ENCODE assay signal across 8 cellular contexts in genomic region chr17:21304551-21305151, GRCh38. TPM values are rescaled to one million over a fixed set of nuclear protein-coding genes. Genes with fewer than 3 reads are reported as not detected.
DNase-seq lines count a peak whose midpoint lies in the region; ATAC-seq and TF ChIP-seq lines count a peak whose summit lies in the region.
"Not testable (repeated sequence)": the region's sequence is repeated elsewhere in the genome, so short reads cannot be mapped to it uniquely, and the experiment has no call there.

No MANE protein-coding gene starts in this region.

- H3K4me1 ChIP-seq in right cardiac atrium (ENCODE audit: control insufficient read depth, insufficient read depth, low read length); psoas muscle; upper lobe of left lung: not testable (repeated sequence)

- not testable (repeated sequence) for H3K27ac ChIP-seq in dorsolateral prefrontal cortex; right cardiac atrium (ENCODE audit: low read length); psoas muscle; upper lobe of left lung

- peaks cover 0 to 25% (median 10%) of the 10 kb centered on the region in 7 donors for H3K9me3 Mint-ChIP-seq in CD14-positive monocyte

- TF ChIP-seq POLR2A in upper lobe of left lung (IDR thresholded peaks at IDR 0.05), result not testable (repeated sequence)

- H3K4me1 Mint-ChIP-seq in CD14-positive monocyte, result not testable (repeated sequence)

- H3K36me3 ChIP-seq in psoas muscle (ENCODE audit: insufficient read depth in 1 of 2, low read depth in 1 of 2) (peaks cover 0 to 97% of the 10 kb centered on the region in 2 donors), upper lobe of left lung (peaks cover 12 to 96% (median 88%) of the 10 kb centered on the region in 4 donors)

- ATAC-seq in right cardiac atrium (peak in 1 of 2 donors; percentile 2), upper lobe of left lung (ENCODE audit: low FRiP score in 2 of 2) (peak in 1 of 2 donors; percentile 0)
- not testable (repeated sequence) for ATAC-seq in psoas muscle

- H3K27me3 ChIP-seq in dorsolateral prefrontal cortex; right cardiac atrium (ENCODE audit: control insufficient read depth, insufficient read depth); psoas muscle (ENCODE audit: insufficient read depth in 3 of 3, low read length in 2 of 3); upper lobe of left lung: not testable (repeated sequence)

- TF ChIP-seq EP300 in upper lobe of left lung (IDR thresholded peaks at IDR 0.05), result not testable (repeated sequence)

- not testable (repeated sequence) for H3K27me3 Mint-ChIP-seq in CD14-positive monocyte (ENCODE audit: low read depth in 3 of 3)

- TF ChIP-seq CTCF in CD14-positive monocyte (IDR thresholded peaks at IDR 0.05); dorsolateral prefrontal cortex (IDR thresholded peaks at IDR 0.05 in 54 of 56, conservative IDR thresholded peaks at IDR 0.05 in 2 of 56; ENCODE audit: low read depth in 1 of 56, partially characterized antibody in 56 of 56); psoas muscle (IDR thresholded peaks at IDR 0.05); upper lobe of left lung (IDR thresholded peaks at IDR 0.05): not testable (repeated sequence)

- WGBS in right cardiac atrium, result 87% methylated on average over 17 of the region's 17 CpGs
- 81 to 84% (median 84%) methylated on average over 16 to 17 of the region's 17 CpGs for WGBS in psoas muscle, 3 donors
- 81 to 86% methylated on average over 16 to 17 of the region's 17 CpGs for WGBS in upper lobe of left lung, 2 donors

- DNase-seq in CD14-positive monocyte (ENCODE audit: low spot score) (peak; percentile 43), dorsolateral prefrontal cortex (peak in 7 of 10 donors; percentile 1 to 39 (median 20)), right cardiac atrium (peak; percentile 9 to 43 (median 39)), mesenteric fat pad (ENCODE audit: low spot score) (peak; percentile 88), psoas muscle (peak; percentile 10 to 30), upper lobe of left lung (peak; percentile 15 to 49)
- DNase-seq in activated CD4-positive, alpha-beta T cell treated with anti-CD3 and anti-CD28 coated beads for 4 hours, result peak; percentile 0 to 1
- DNase-seq in activated naive CD4-positive, alpha-beta T cell treated with anti-CD3 and anti-CD28 coated beads, Interleukin-2, amount 50 U/mL, for 16 hours, result peak; percentile 9

- peaks cover 77 to 95% of the 10 kb centered on the region in 2 donors for H3K36me3 Mint-ChIP-seq in CD14-positive monocyte

- intact Hi-C loops in CD14-positive monocyte (cut with micrococcal nuclease); dorsolateral prefrontal cortex (cut with DNase I): not testable (repeated sequence)
- intact Hi-C loops in right cardiac atrium (cut with DNase I) (loop anchor here in 1 of 4 donors (10.0 kb wide), 1 partner anchor 910 kb away; no protein-coding TSS in a partner anchor), psoas muscle (cut with DNase I) (loop anchor here in 1 of 2 donors (10.0 kb wide), 1 partner anchor 370 kb away; no protein-coding TSS in a partner anchor)

- peak overlapping the region in 2 of 7 donors; percentile 21 to 32 for H3K27ac Mint-ChIP-seq in CD14-positive monocyte

- H3K4me3 Mint-ChIP-seq in CD14-positive monocyte, result not testable (repeated sequence)

- not testable (repeated sequence) for H3K9me3 ChIP-seq in right cardiac atrium (ENCODE audit: control insufficient read depth, low read length); psoas muscle
- peaks cover 0 to 13% (median 8%) of the 10 kb centered on the region in 4 donors for H3K9me3 ChIP-seq in upper lobe of left lung

- not testable (repeated sequence) for H3K4me3 ChIP-seq in dorsolateral prefrontal cortex; right cardiac atrium (ENCODE audit: low read length); psoas muscle; upper lobe of left lung

RNA-seq across cellular contexts. Expression of gene MAP2K3, which starts 20.1 kb away (rescaled TPM):
- polyA plus RNA-seq in CD14-positive monocyte, result 100 to 1,000 TPM; 107 to 166 TPM
- total RNA-seq in dorsolateral prefrontal cortex, result 10 to 100 TPM in 119 of 120 experiments, 1 to 10 TPM in 1; 9.6 to 38.2 (median 18.5) TPM
- total RNA-seq in right cardiac atrium, result 10 to 100 TPM; 29.6 to 61.2 (median 41.1) TPM
- polyA plus RNA-seq in right cardiac atrium, result 36.8 TPM
- total RNA-seq in mesenteric fat pad, result 103 TPM
- total RNA-seq in psoas muscle, result 100 to 1,000 TPM in 2 of 4 donors, 10 to 100 TPM in 2; 64.4 to 126 (median 107) TPM
- 100 to 1,000 TPM in 2 of 3 donors, 10 to 100 TPM in 1; 86.3 to 229 (median 146) TPM for polyA plus RNA-seq in psoas muscle
- total RNA-seq in upper lobe of left lung, result 100 to 1,000 TPM in 1 of 6 donors, 10 to 100 TPM in 5; 45.1 to 134 (median 79.5) TPM

RNA-seq across cellular contexts. Expression of gene NATD1, which starts 51.4 kb away (rescaled TPM):
- 1 to 10 TPM; 3.0 to 3.8 TPM for polyA plus RNA-seq in CD14-positive monocyte
- total RNA-seq in dorsolateral prefrontal cortex, result 10 to 100 TPM in 14 of 120 experiments, 1 to 10 TPM in 106; 5.2 to 13.5 (median 7.6) TPM
- 10 to 100 TPM in 3 of 4 donors, 1 to 10 TPM in 1; 8.1 to 15.7 (median 12.1) TPM for total RNA-seq in right cardiac atrium
- 10.9 TPM for polyA plus RNA-seq in right cardiac atrium
- total RNA-seq in mesenteric fat pad, result 17.4 TPM
- total RNA-seq in psoas muscle, result 10 to 100 TPM; 21.6 to 48.0 (median 24.5) TPM
- 10 to 100 TPM in 2 of 3 donors, 1 to 10 TPM in 1; 4.7 to 15.1 (median 10.5) TPM for polyA plus RNA-seq in psoas muscle
- total RNA-seq in upper lobe of left lung, result 10 to 100 TPM; 11.2 to 32.5 (median 16.1) TPM

Comparison
In these comparisons a context has a peak if more than half of its experiments do, and no peak if none do; other contexts are left out.
1. DNase-seq: peak in every context shown above with its lines; median percentile 88 in mesenteric fat pad; 43 in CD14-positive monocyte; 39 in right cardiac atrium; 32 in upper lobe of left lung; 20 in dorsolateral prefrontal cortex; 20 in psoas muscle; 9 in activated naive CD4-positive, alpha-beta T cell treated with anti-CD3 and anti-CD28 coated beads, Interleukin-2, amount 50 U/mL, for 16 hours; 0 in activated CD4-positive, alpha-beta T cell treated with anti-CD3 and anti-CD28 coated beads for 4 hours.